ENCODE assay signal across 25 cellular contexts in the genomic region with DNA sequence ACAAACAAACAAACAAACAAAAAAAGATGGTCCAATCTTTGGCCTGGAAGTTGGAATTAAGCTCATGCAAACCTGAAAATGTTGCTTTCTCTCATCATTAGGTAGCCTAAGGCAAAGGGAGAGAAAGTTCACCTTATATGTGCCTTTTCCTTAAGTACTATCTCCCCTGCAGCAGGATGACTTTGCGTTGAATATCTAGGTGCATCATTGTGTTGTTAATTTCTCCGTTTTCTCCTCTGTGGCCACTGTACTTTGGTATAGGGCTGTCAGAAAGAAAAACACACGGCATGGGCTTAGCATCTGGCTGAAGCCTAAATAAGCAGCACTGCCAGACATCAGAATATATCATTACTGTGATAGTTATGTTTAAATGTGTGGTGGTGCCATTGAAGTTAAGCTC.
"Had no signal": no experiment of that assay in that cellular context is flagged by ENCODE, and none has a peak within 500 bp of the region (broad histone marks: within the 10 kb centered on the region; RNA-seq: fewer than 3 reads in every experiment).

No MANE protein-coding gene starts in this region.

- H3K4me3 ChIP-seq: left lung, lung, pancreas, prostate gland, skin epidermis, upper lobe of right lung had no signal

- H3K36me3 ChIP-seq: left lung, pancreas, prostate gland, upper lobe of right lung had no signal

- H3K27ac ChIP-seq: left lung, pancreas, prostate gland, skin epidermis, upper lobe of right lung had no signal

- H3K4me1 ChIP-seq: pancreas, prostate gland, upper lobe of right lung had no signal

- ATAC-seq: activated CD8-positive, alpha-beta memory T cell treated with anti-CD3 and anti-CD28 coated beads, Interleukin-2, amount 10 ng/mL, durations not matched to agents 7 days and 5 days; activated CD8-positive, alpha-beta T cell treated with anti-CD3 and anti-CD28 coated beads, Interleukin-2, amount 10 ng/mL, durations not matched to agents 7 days and 5 days; activated naive CD8-positive, alpha-beta T cell treated with anti-CD3 and anti-CD28 coated beads, Interleukin-2, amount 50 U/mL, for 24 hours; effector memory CD8-positive, alpha-beta T cell; left lung; pancreas; sciatic nerve; stimulated activated effector memory CD8-positive, alpha-beta T cell treated with anti-CD3 and anti-CD28 coated beads, Interleukin-12 subunit alpha, Interleukin-12 subunit beta, amount 100 ng/mL, for 72 hours; T-helper 17 cell; upper lobe of right lung had no signal

- H3K9me3 ChIP-seq: pancreas, prostate gland, upper lobe of right lung had no signal

- FAIRE-seq: pancreas had no signal

- DNase-seq: activated CD8-positive, alpha-beta memory T cell treated with anti-CD3 and anti-CD28 coated beads, Interleukin-2, amount 10 ng/mL, durations not matched to agents 7 days and 5 days; activated CD8-positive, alpha-beta T cell treated with anti-CD3 and anti-CD28 coated beads, Interleukin-2, amount 10 ng/mL, durations not matched to agents 7 days and 5 days; activated naive CD8-positive, alpha-beta T cell treated with anti-CD3 and anti-CD28 coated beads, Interleukin-2, amount 50 U/mL, for 24 hours; activated T-cell treated with anti-CD3 and anti-CD28 coated beads, Interleukin-2, amount 50 U/mL, for 48 hours; amygdala; caudate nucleus; cortex of kidney; effector memory CD8-positive, alpha-beta T cell; erythroblast; foreskin fibroblast; head of caudate nucleus; kidney glomerular epithelial cell; left lung; pancreas; retina; stimulated activated CD4-positive, alpha-beta T cell treated with anti-CD3 and anti-CD28 coated beads, Interleukin-4, amount 100 ng/mL, for 24 hours; substantia nigra; T-helper 17 cell; T1000; upper lobe of right lung had no signal

- H3K27me3 ChIP-seq: left lung, pancreas, upper lobe of right lung had no signal
